1 cellular context compared by ENCODE assay signal in the genomic region with DNA sequence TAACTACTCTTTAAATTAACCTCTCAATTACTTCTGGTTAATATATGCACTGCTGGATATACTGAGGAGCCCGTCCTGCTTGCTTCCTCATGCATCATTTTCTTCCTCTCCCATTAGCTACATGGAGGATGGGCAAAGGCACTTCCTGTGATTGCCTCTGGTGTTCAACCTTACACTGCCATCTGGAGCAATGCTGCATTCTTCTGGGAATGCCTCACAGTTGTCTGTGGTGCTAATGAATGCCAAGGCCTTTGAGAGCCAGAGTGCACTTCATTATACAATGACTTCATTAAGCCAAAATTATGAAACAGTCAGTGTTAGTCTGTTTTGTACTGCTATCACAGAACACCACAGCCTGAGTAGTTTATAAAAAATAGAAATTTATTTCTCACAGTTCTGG.
TF ChIP-seq lines count a peak whose summit lies in the region.

No MANE protein-coding gene starts in this region.

TF ChIP-seq in IMR-90, 13 proteins besides CTCF, POLR2A, EP300 and RAD21:
- TF ChIP-seq NFE2L2 (IDR thresholded peaks at IDR 0.05; ENCODE audit: low read depth, low read length): no peak
- TF ChIP-seq CEBPB (IDR thresholded peaks at IDR 0.05; ENCODE audit: low read depth, low read length): peak; percentile 57; the same call in 1 of the 2 replicates
